In genomic region chr12:47889040-47889439, GRCh38 we compare ENCODE assay signal across 9 cellular contexts. TPM values are rescaled to one million over a fixed set of nuclear protein-coding genes. Genes with fewer than 3 reads are reported as not detected.
A peak's percentile ranks its signal among the peaks of the same experiment; 100 is the strongest.
DNase-seq lines count a peak whose midpoint lies in the region; ATAC-seq and TF ChIP-seq lines count a peak whose summit lies in the region.
"Had no signal": no experiment of that assay in that cellular context is flagged by ENCODE, and none has a peak within 500 bp of the region (broad histone marks: within the 10 kb centered on the region; RNA-seq: fewer than 3 reads in every experiment).

No MANE protein-coding gene starts in this region.

- POLR2A ChIA-PET in activated CD8-positive, alpha-beta T cell treated with anti-CD3 and anti-CD28 coated beads, Interleukin-2, amount 10 ng/mL, durations not matched to agents 7 days and 5 days (lab: Charles Lee), result interaction anchor here (0.5 to 2.0 kb wide), 7 partner anchors 9 to 1242 kb away, joined by 3 to 13 read pairs (median 3); partner anchors contain the start of gene TUBA1B

- intact Hi-C loops in spleen (cut with DNase I; ENCODE audit: low total_unique reads), result no loop called here

- no peak for DNase-seq in activated naive CD4-positive, alpha-beta T cell treated with anti-CD3 and anti-CD28 coated beads, Interleukin-2, amount 50 U/mL, for 72 hours (ENCODE audit: low spot score in 2 of 2)
- no peak for DNase-seq in activated naive CD4-positive, alpha-beta T cell (lab: John Stamatoyannopoulos, UW)
- DNase-seq in activated CD8-positive, alpha-beta T cell treated with anti-CD3 and anti-CD28 coated beads, Interleukin-2, amount 10 ng/mL, durations not matched to agents 7 days and 5 days, result peak; percentile 64
- DNase-seq in spleen (no peak), NCI-H524 treated with DMSO at 0.1 percent for 48 hours (lab: John Stamatoyannopoulos, UW) (no peak), NCI-H2196 treated with DMSO at 0.1 percent for 48 hours (lab: John Stamatoyannopoulos, UW; ENCODE audit: unreplicated experiment) (no peak)
- DNase-seq in effector memory CD4-positive, alpha-beta T cell, result no peak
- DNase-seq: BE2C had no signal

- no peaks in the 10 kb centered on the region for H3K27me3 Mint-ChIP-seq in activated CD8-positive, alpha-beta T cell treated with anti-CD3 and anti-CD28 coated beads, Interleukin-2, amount 10 ng/mL, durations not matched to agents 7 days and 5 days (ENCODE audit: low read depth)

- H3K4me1 Mint-ChIP-seq in activated CD8-positive, alpha-beta T cell treated with anti-CD3 and anti-CD28 coated beads, Interleukin-2, amount 10 ng/mL, durations not matched to agents 7 days and 5 days (ENCODE audit: low read depth), result peaks cover 92% of the 10 kb centered on the region

- peaks cover 8 to 76% (median 38%) of the 10 kb centered on the region in 6 donors for H3K4me1 ChIP-seq in spleen
- H3K4me1 ChIP-seq in effector memory CD4-positive, alpha-beta T cell (ENCODE audit: control insufficient read depth, insufficient read depth, low read length, poor library complexity, severe bottlenecking), result peaks cover 15% of the 10 kb centered on the region
- H3K4me1 ChIP-seq: BE2C had no signal

- 37 to 55% (median 49%) methylated on average over 4 of the region's 4 CpGs for WGBS in spleen, 5 donors

- H3K9me3 ChIP-seq in spleen, result no peaks in the 10 kb centered on the region
- H3K9me3 ChIP-seq in effector memory CD4-positive, alpha-beta T cell (ENCODE audit: control insufficient read depth, low read length), result no peaks in the 10 kb centered on the region
- H3K9me3 ChIP-seq: BE2C had no signal

- H3K9me3 Mint-ChIP-seq in activated naive CD4-positive, alpha-beta T cell treated with anti-CD3 and anti-CD28 coated beads, Interleukin-2, amount 50 U/mL, for 72 hours, result peaks cover 0 to 4% of the 10 kb centered on the region in 2 donors
- H3K9me3 Mint-ChIP-seq in activated CD8-positive, alpha-beta T cell treated with anti-CD3 and anti-CD28 coated beads, Interleukin-2, amount 10 ng/mL, durations not matched to agents 7 days and 5 days (ENCODE audit: insufficient read depth), result no peaks in the 10 kb centered on the region

- H3K36me3 Mint-ChIP-seq in activated naive CD4-positive, alpha-beta T cell treated with anti-CD3 and anti-CD28 coated beads, Interleukin-2, amount 50 U/mL, for 72 hours, result peaks cover 44 to 79% of the 10 kb centered on the region in 2 donors
- H3K36me3 Mint-ChIP-seq in activated CD8-positive, alpha-beta T cell treated with anti-CD3 and anti-CD28 coated beads, Interleukin-2, amount 10 ng/mL, durations not matched to agents 7 days and 5 days (ENCODE audit: low read depth), result peaks cover 37% of the 10 kb centered on the region

- peak overlapping the region in 1 of 8 donors; percentile 44 for H3K4me3 ChIP-seq in spleen
- H3K4me3 ChIP-seq in effector memory CD4-positive, alpha-beta T cell (ENCODE audit: insufficient read depth, low read depth, low read length, poor library complexity, severe bottlenecking), result no peak overlapping the region

- CTCF ChIA-PET in activated CD8-positive, alpha-beta T cell treated with anti-CD3 and anti-CD28 coated beads, Interleukin-2, amount 10 ng/mL, durations not matched to agents 7 days and 5 days (lab: Charles Lee), result interaction anchor here (0.8 to 8.6 kb wide), 9 partner anchors 10 to 148 kb away, joined by 3 to 65 read pairs (median 6); partner anchors contain the start of gene VDR

- H3K4me3 Mint-ChIP-seq in activated CD8-positive, alpha-beta T cell treated with anti-CD3 and anti-CD28 coated beads, Interleukin-2, amount 10 ng/mL, durations not matched to agents 7 days and 5 days, result peak overlapping the region; percentile 41

- H3K27ac Mint-ChIP-seq in activated naive CD4-positive, alpha-beta T cell treated with anti-CD3 and anti-CD28 coated beads, Interleukin-2, amount 50 U/mL, for 72 hours, result peak overlapping the region; percentile 67 to 91
- peak overlapping the region; percentile 95 for H3K27ac Mint-ChIP-seq in activated CD8-positive, alpha-beta T cell treated with anti-CD3 and anti-CD28 coated beads, Interleukin-2, amount 10 ng/mL, durations not matched to agents 7 days and 5 days

- TF ChIP-seq POLR2A in spleen (IDR thresholded peaks at IDR 0.05), result no peak

- no peaks in the 10 kb centered on the region for H3K27me3 ChIP-seq in spleen (replicated peaks in 1 of 7)
- no peaks in the 10 kb centered on the region for H3K27me3 ChIP-seq in effector memory CD4-positive, alpha-beta T cell (replicated peaks; ENCODE audit: control insufficient read depth, insufficient read depth, low read length, poor library complexity, severe bottlenecking)
- H3K27me3 ChIP-seq: BE2C had no signal

- peak in 1 of 2 donors; percentile 8 for ATAC-seq in activated naive CD4-positive, alpha-beta T cell treated with anti-CD3 and anti-CD28 coated beads, Interleukin-2, amount 50 U/mL, for 72 hours
- ATAC-seq in HG03520 (IDR thresholded peaks at IDR 0.05; ENCODE audit: unreplicated experiment), result peak; percentile 46
- ATAC-seq in activated CD8-positive, alpha-beta T cell treated with anti-CD3 and anti-CD28 coated beads, Interleukin-2, amount 10 ng/mL, durations not matched to agents 7 days and 5 days, result peak; percentile 72

- TF ChIP-seq CTCF in spleen (IDR thresholded peaks at IDR 0.05 in 8 of 11, conservative IDR thresholded peaks at IDR 0.05 in 3 of 11), result no peak

- peak overlapping the region; percentile 27 to 87 (median 66) for H3K27ac ChIP-seq in spleen
- H3K27ac ChIP-seq in effector memory CD4-positive, alpha-beta T cell (ENCODE audit: insufficient read depth, low read length, poor library complexity, severe bottlenecking), result no peak overlapping the region

- no peaks in the 10 kb centered on the region for H3K36me3 ChIP-seq in spleen
- H3K36me3 ChIP-seq in effector memory CD4-positive, alpha-beta T cell (ENCODE audit: control insufficient read depth, insufficient read depth, low read length), result no peaks in the 10 kb centered on the region
- H3K36me3 ChIP-seq: BE2C had no signal

RNA-seq across cellular contexts. Expression of gene VDR, which starts 15.8 kb away (rescaled TPM):
- 100 to 1,000 TPM in 1 of 2 donors, 10 to 100 TPM in 1; 92.4 to 133 TPM for total RNA-seq in activated naive CD4-positive, alpha-beta T cell treated with anti-CD3 and anti-CD28 coated beads, Interleukin-2, amount 50 U/mL, for 72 hours
- total RNA-seq in activated CD8-positive, alpha-beta T cell treated with anti-CD3 and anti-CD28 coated beads, Interleukin-2, amount 10 ng/mL, durations not matched to agents 7 days and 5 days, result 10 to 100 TPM; 13.2 to 14.5 TPM
- total RNA-seq in spleen, result 10 to 100 TPM in 1 of 7 donors, 1 to 10 TPM in 6; 5.5 to 10.5 (median 6.4) TPM
- under 1 TPM; 0.70 to 0.89 (median 0.83) TPM for polyA plus RNA-seq in spleen

Comparison
In these comparisons a context has a peak if more than half of its experiments do, and no peak if none do; other contexts are left out.
1. RNA of gene VDR, which starts 15.8 kb away (total RNA-seq): 92.4 to 133 TPM in activated naive CD4-positive, alpha-beta T cell treated with anti-CD3 and anti-CD28 coated beads, Interleukin-2, amount 50 U/mL, for 72 hours; 13.2 to 14.5 TPM in activated CD8-positive, alpha-beta T cell treated with anti-CD3 and anti-CD28 coated beads, Interleukin-2, amount 10 ng/mL, durations not matched to agents 7 days and 5 days and 5.5 to 10.5 TPM in spleen; every median in the first group is over 4 times any median in the second.